8 cellular contexts compared by ENCODE assay signal in genomic region chr12:116276433-116277216, GRCh38. TPM values are rescaled to one million over a fixed set of nuclear protein-coding genes. Genes with fewer than 3 reads are reported as not detected.
DNase-seq lines count a peak whose midpoint lies in the region; ATAC-seq and TF ChIP-seq lines count a peak whose summit lies in the region.

No MANE protein-coding gene starts in this region.

- peak overlapping the region; percentile 96 for H3K4me3 Mint-ChIP-seq in activated naive CD4-positive, alpha-beta T cell treated with anti-CD3 and anti-CD28 coated beads, Interleukin-2, amount 50 U/mL, for 24 hours

- H3K27me3 ChIP-seq in tibial nerve, result no peaks in the 10 kb centered on the region

- H3K27me3 Mint-ChIP-seq in activated naive CD4-positive, alpha-beta T cell treated with anti-CD3 and anti-CD28 coated beads, Interleukin-2, amount 50 U/mL, for 24 hours, result no peaks in the 10 kb centered on the region

- WGBS in tibial nerve, 2 donors, result 0 to 1% methylated on average over 53 to 69 of the region's 73 CpGs

- peak in 1 of 5 experiments; percentile 29 for TF ChIP-seq CTCF in tibial nerve (IDR thresholded peaks at IDR 0.05)

- H3K4me1 ChIP-seq in tibial nerve, result peaks cover 0 to 47% (median 16%) of the 10 kb centered on the region in 4 donors

- peak; percentile 39 for ATAC-seq in GM21723 (IDR thresholded peaks at IDR 0.05; ENCODE audit: unreplicated experiment)

- H3K27ac ChIP-seq in KOPT-K1 (ENCODE audit: low read depth, low read length, poor library complexity, severe bottlenecking) (peak overlapping the region; percentile 83), tibial nerve (peak overlapping the region; percentile 92 to 97 (median 94))

- H3K36me3 Mint-ChIP-seq in activated naive CD4-positive, alpha-beta T cell treated with anti-CD3 and anti-CD28 coated beads, Interleukin-2, amount 50 U/mL, for 24 hours, result no peaks in the 10 kb centered on the region

- H3K9me3 Mint-ChIP-seq in activated naive CD4-positive, alpha-beta T cell treated with anti-CD3 and anti-CD28 coated beads, Interleukin-2, amount 50 U/mL, for 24 hours, result no peaks in the 10 kb centered on the region

- H3K4me3 ChIP-seq in tibial nerve, result peak overlapping the region; percentile 65 to 83 (median 80)

- H3K4me1 Mint-ChIP-seq in activated naive CD4-positive, alpha-beta T cell treated with anti-CD3 and anti-CD28 coated beads, Interleukin-2, amount 50 U/mL, for 24 hours, result peaks cover 42% of the 10 kb centered on the region

- peak; percentile 77 for DNase-seq in DMS 273 (lab: John Stamatoyannopoulos, UW; ENCODE audit: unreplicated experiment)
- DNase-seq in SK-N-DZ (ENCODE audit: low spot score), result peak; percentile 47
- DNase-seq in glomerular visceral epithelial cell (ENCODE audit: extremely low spot score), result peak; percentile 56
- peak; percentile 33 for DNase-seq in occipital lobe (lab: John Stamatoyannopoulos, UW)
- peak; percentile 47 to 72 for DNase-seq in tibial nerve (ENCODE audit: low spot score in 2 of 2)

- H3K36me3 ChIP-seq in KOPT-K1 (ENCODE audit: insufficient read depth, low read length) (no peaks in the 10 kb centered on the region), tibial nerve (no peaks in the 10 kb centered on the region)

- H3K27ac Mint-ChIP-seq in activated naive CD4-positive, alpha-beta T cell treated with anti-CD3 and anti-CD28 coated beads, Interleukin-2, amount 50 U/mL, for 24 hours, result peak overlapping the region; percentile 96

- TF ChIP-seq EP300 in tibial nerve (IDR thresholded peaks at IDR 0.05), result peak in 1 of 2 donors; percentile 80

- TF ChIP-seq POLR2A in tibial nerve (IDR thresholded peaks at IDR 0.05), result no peak

- H3K9me3 ChIP-seq in KOPT-K1 (ENCODE audit: insufficient read depth, low read length, poor library complexity, severe bottlenecking) (no peaks in the 10 kb centered on the region), tibial nerve (no peaks in the 10 kb centered on the region)

RNA-seq across cellular contexts. Expression of gene MED13L, which starts 0.9 kb away (rescaled TPM):
- 15.1 and 23.1 TPM in 2 replicates for polyA plus RNA-seq in SK-N-DZ (2014; cell fraction: cytosol; rRNA removed)
- polyA plus RNA-seq in SK-N-DZ (2014; cell fraction: nucleus; rRNA removed), result 12.0 and 24.7 TPM in 2 replicates
- total RNA-seq in occipital lobe (389 TPM), tibial nerve (100 to 1,000 TPM; 138 to 234 (median 218) TPM)

Comparison
In these comparisons a context has a peak if more than half of its experiments do, and no peak if none do; other contexts are left out.
1. Peak in every context shown above with its lines: DNase-seq, ATAC-seq, H3K4me3 ChIP-seq and H3K27ac ChIP-seq.